In genomic region chr5:87074072-87074471, GRCh38 we compare ENCODE assay signal across 15 cellular contexts.
DNase-seq lines count a peak whose midpoint lies in the region; ATAC-seq and TF ChIP-seq lines count a peak whose summit lies in the region.
"Had no signal": no experiment of that assay in that cellular context is flagged by ENCODE, and none has a peak within 500 bp of the region (broad histone marks: within the 10 kb centered on the region; RNA-seq: fewer than 3 reads in every experiment).

No MANE protein-coding gene starts in this region.

- no peak overlapping the region for H2BK5ac ChIP-seq in IMR-90 (ENCODE audit: low read depth, low read length, poor library complexity, severe bottlenecking)

- peak overlapping the region; percentile 95 for H3K27ac Mint-ChIP-seq in activated CD8-positive, alpha-beta T cell treated with anti-CD3 and anti-CD28 coated beads, Interleukin-2, amount 10 ng/mL, durations not matched to agents 7 days and 5 days
- H3K27ac Mint-ChIP-seq in activated CD8-positive, alpha-beta T cell treated with anti-CD3 and anti-CD28 coated beads for 36 hours, result no peak overlapping the region
- H3K27ac Mint-ChIP-seq in activated naive CD8-positive, alpha-beta T cell treated with anti-CD3 and anti-CD28 coated beads, Interleukin-2, amount 10 ng/mL, durations not matched to agents 7 days and 5 days, result peak overlapping the region; percentile 95
- H3K27ac Mint-ChIP-seq in stimulated activated effector memory CD8-positive, alpha-beta T cell treated with anti-CD3 and anti-CD28 coated beads, Interleukin-12 subunit alpha, Interleukin-12 subunit beta, amount 100 ng/mL, for 72 hours, result peak overlapping the region; percentile 90

- H3K4me1 Mint-ChIP-seq in activated CD8-positive, alpha-beta T cell treated with anti-CD3 and anti-CD28 coated beads, Interleukin-2, amount 10 ng/mL, durations not matched to agents 7 days and 5 days (ENCODE audit: low read depth), result peaks cover 54% of the 10 kb centered on the region
- peaks cover 35% of the 10 kb centered on the region for H3K4me1 Mint-ChIP-seq in activated CD8-positive, alpha-beta T cell treated with anti-CD3 and anti-CD28 coated beads for 36 hours (ENCODE audit: low read depth)
- peaks cover 40% of the 10 kb centered on the region for H3K4me1 Mint-ChIP-seq in activated naive CD8-positive, alpha-beta T cell treated with anti-CD3 and anti-CD28 coated beads, Interleukin-2, amount 10 ng/mL, durations not matched to agents 7 days and 5 days
- H3K4me1 Mint-ChIP-seq in stimulated activated effector memory CD8-positive, alpha-beta T cell treated with anti-CD3 and anti-CD28 coated beads, Interleukin-12 subunit alpha, Interleukin-12 subunit beta, amount 100 ng/mL, for 72 hours, result peaks cover 33% of the 10 kb centered on the region

- no peak for TF ChIP-seq EP300 in esophagus muscularis mucosa (IDR thresholded peaks at IDR 0.05)

- no peaks in the 10 kb centered on the region for H3K9me1 ChIP-seq in IMR-90 (ENCODE audit: insufficient read depth, low read length)

- POLR2A ChIA-PET in activated CD8-positive, alpha-beta T cell treated with anti-CD3 and anti-CD28 coated beads, Interleukin-2, amount 10 ng/mL, durations not matched to agents 7 days and 5 days (lab: Charles Lee), result interaction anchor here (0.8 kb wide), 1 partner anchor 259 kb away, joined by 3 read pairs; no protein-coding TSS in a partner anchor
- POLR2A ChIA-PET in activated CD8-positive, alpha-beta T cell treated with anti-CD3 and anti-CD28 coated beads for 36 hours (lab: Charles Lee), result interaction anchor here (1.3 kb wide), 1 partner anchor 195 kb away, joined by 8 read pairs; no protein-coding TSS in a partner anchor
- POLR2A ChIA-PET in IMR-90 (lab: Charles Lee; ENCODE audit: unreplicated experiment), result no interaction called here
- POLR2A ChIA-PET in activated naive CD8-positive, alpha-beta T cell treated with anti-CD3 and anti-CD28 coated beads, Interleukin-2, amount 10 ng/mL, durations not matched to agents 7 days and 5 days (lab: Charles Lee), result no interaction called here

- peaks cover 19% of the 10 kb centered on the region for H3K36me3 Mint-ChIP-seq in activated CD8-positive, alpha-beta T cell treated with anti-CD3 and anti-CD28 coated beads, Interleukin-2, amount 10 ng/mL, durations not matched to agents 7 days and 5 days (ENCODE audit: low read depth)
- H3K36me3 Mint-ChIP-seq in activated CD8-positive, alpha-beta T cell treated with anti-CD3 and anti-CD28 coated beads for 36 hours (ENCODE audit: low read depth), result no peaks in the 10 kb centered on the region
- peaks cover 18% of the 10 kb centered on the region for H3K36me3 Mint-ChIP-seq in activated naive CD8-positive, alpha-beta T cell treated with anti-CD3 and anti-CD28 coated beads, Interleukin-2, amount 10 ng/mL, durations not matched to agents 7 days and 5 days
- no peaks in the 10 kb centered on the region for H3K36me3 Mint-ChIP-seq in stimulated activated effector memory CD8-positive, alpha-beta T cell treated with anti-CD3 and anti-CD28 coated beads, Interleukin-12 subunit alpha, Interleukin-12 subunit beta, amount 100 ng/mL, for 72 hours

- H3K4ac ChIP-seq in IMR-90 (ENCODE audit: low read depth, low read length), result no peak overlapping the region

- H3K4me3 ChIP-seq in IMR-90 (ENCODE audit: insufficient read depth, low read depth, low read length) (no peak overlapping the region), esophagus muscularis mucosa (no peak overlapping the region)
- H3K4me3 ChIP-seq: Peyer's patch had no signal

- peaks cover 12% of the 10 kb centered on the region for H3K9me3 Mint-ChIP-seq in activated CD8-positive, alpha-beta T cell treated with anti-CD3 and anti-CD28 coated beads, Interleukin-2, amount 10 ng/mL, durations not matched to agents 7 days and 5 days (ENCODE audit: insufficient read depth)
- H3K9me3 Mint-ChIP-seq in activated CD8-positive, alpha-beta T cell treated with anti-CD3 and anti-CD28 coated beads for 36 hours, result no peaks in the 10 kb centered on the region
- no peaks in the 10 kb centered on the region for H3K9me3 Mint-ChIP-seq in activated naive CD8-positive, alpha-beta T cell treated with anti-CD3 and anti-CD28 coated beads, Interleukin-2, amount 10 ng/mL, durations not matched to agents 7 days and 5 days
- H3K9me3 Mint-ChIP-seq in stimulated activated effector memory CD8-positive, alpha-beta T cell treated with anti-CD3 and anti-CD28 coated beads, Interleukin-12 subunit alpha, Interleukin-12 subunit beta, amount 100 ng/mL, for 72 hours, result no peaks in the 10 kb centered on the region

- BruUV-seq in IMR-90 (replicated peaks; lab: Mats Ljungman, UMichigan), result no TSS peak

- H3K18ac ChIP-seq in IMR-90 (ENCODE audit: low read depth, low read length), result no peak overlapping the region

- no peaks in the 10 kb centered on the region for H4K20me1 ChIP-seq in IMR-90 (ENCODE audit: insufficient read depth, low read length)

- in situ Hi-C loops in IMR-90 (cut with MboI; ENCODE audit: low sequenced_read_pairs), result loop anchor here (5.0 kb wide), 1 partner anchor 328 kb away; no protein-coding TSS in a partner anchor

- H3K36me3 ChIP-seq in IMR-90 (ENCODE audit: control insufficient read depth, insufficient read depth, low read length) (no peaks in the 10 kb centered on the region), esophagus muscularis mucosa (no peaks in the 10 kb centered on the region)
- H3K36me3 ChIP-seq: Peyer's patch had no signal

- no peaks in the 10 kb centered on the region for H3K27me3 Mint-ChIP-seq in activated CD8-positive, alpha-beta T cell treated with anti-CD3 and anti-CD28 coated beads, Interleukin-2, amount 10 ng/mL, durations not matched to agents 7 days and 5 days (ENCODE audit: low read depth)
- no peaks in the 10 kb centered on the region for H3K27me3 Mint-ChIP-seq in activated CD8-positive, alpha-beta T cell treated with anti-CD3 and anti-CD28 coated beads for 36 hours
- no peaks in the 10 kb centered on the region for H3K27me3 Mint-ChIP-seq in activated naive CD8-positive, alpha-beta T cell treated with anti-CD3 and anti-CD28 coated beads, Interleukin-2, amount 10 ng/mL, durations not matched to agents 7 days and 5 days

- TF ChIP-seq RAD21 in IMR-90 (IDR thresholded peaks at IDR 0.05; ENCODE audit: low read length), result no peak

- TF ChIP-seq CTCF in activated CD8-positive, alpha-beta T cell treated with anti-CD3 and anti-CD28 coated beads for 36 hours (IDR thresholded peaks at IDR 0.05), result no peak
- no peak for TF ChIP-seq CTCF in IMR-90 (conservative IDR thresholded peaks at IDR 0.05; ENCODE audit: low read depth, low read length)
- TF ChIP-seq CTCF in esophagus muscularis mucosa (IDR thresholded peaks at IDR 0.05), result no peak

- no peak overlapping the region for H2AK9ac ChIP-seq in IMR-90 (replicated peaks; ENCODE audit: low read depth, low read length, poor library complexity)

- H4K5ac ChIP-seq in IMR-90 (ENCODE audit: low read depth, low read length), result no peak overlapping the region

- TF ChIP-seq POLR2A in IMR-90 (IDR thresholded peaks at IDR 0.05; ENCODE audit: low read depth, low read length) (no peak), esophagus muscularis mucosa (IDR thresholded peaks at IDR 0.05; ENCODE audit: low read depth) (no peak)

- no peak overlapping the region for H3K4me3 Mint-ChIP-seq in activated CD8-positive, alpha-beta T cell treated with anti-CD3 and anti-CD28 coated beads, Interleukin-2, amount 10 ng/mL, durations not matched to agents 7 days and 5 days
- H3K4me3 Mint-ChIP-seq in activated CD8-positive, alpha-beta T cell treated with anti-CD3 and anti-CD28 coated beads for 36 hours, result no peak overlapping the region
- no peak overlapping the region for H3K4me3 Mint-ChIP-seq in activated naive CD8-positive, alpha-beta T cell treated with anti-CD3 and anti-CD28 coated beads, Interleukin-2, amount 10 ng/mL, durations not matched to agents 7 days and 5 days
- H3K4me3 Mint-ChIP-seq in stimulated activated effector memory CD8-positive, alpha-beta T cell treated with anti-CD3 and anti-CD28 coated beads, Interleukin-12 subunit alpha, Interleukin-12 subunit beta, amount 100 ng/mL, for 72 hours, result no peak overlapping the region

- no peak overlapping the region for H4K8ac ChIP-seq in IMR-90 (ENCODE audit: low read depth in 2 of 2, low read length in 2 of 2)

- no peak overlapping the region for H2BK120ac ChIP-seq in IMR-90 (ENCODE audit: low read depth, low read length)

- CTCF ChIA-PET in activated CD8-positive, alpha-beta T cell treated with anti-CD3 and anti-CD28 coated beads, Interleukin-2, amount 10 ng/mL, durations not matched to agents 7 days and 5 days (lab: Charles Lee), result interaction anchor here (1.3 to 1.5 kb wide), 4 partner anchors 8 to 326 kb away, joined by 5 to 11 read pairs (median 7); no protein-coding TSS in a partner anchor
- CTCF ChIA-PET in activated CD8-positive, alpha-beta T cell treated with anti-CD3 and anti-CD28 coated beads for 36 hours (lab: Charles Lee), result no interaction called here
- CTCF ChIA-PET in IMR-90 (lab: Yijun Ruan, JAX), result interaction anchor here (0.6 to 1.2 kb wide), 2 partner anchors 42 to 338 kb away, joined by 3 to 4 read pairs; no protein-coding TSS in a partner anchor

- no peak overlapping the region for H3K56ac ChIP-seq in IMR-90 (ENCODE audit: extremely low read depth, insufficient read depth, low read length)

- no peak overlapping the region for H2BK15ac ChIP-seq in IMR-90 (ENCODE audit: low read depth, low read length)

- H3K27me3 ChIP-seq in IMR-90 (ENCODE audit: control insufficient read depth, insufficient read depth, low read length), result no peaks in the 10 kb centered on the region
- no peaks in the 10 kb centered on the region for H3K27me3 ChIP-seq in esophagus muscularis mucosa
- H3K27me3 ChIP-seq: Peyer's patch had no signal

- intact Hi-C loops in activated CD8-positive, alpha-beta T cell treated with anti-CD3 and anti-CD28 coated beads for 36 hours (cut with micrococcal nuclease), result no loop called here
- intact Hi-C loops in IMR-90 (cut with micrococcal nuclease), result loop anchor here (5.0 kb wide), 2 partner anchors 123 to 308 kb away; no protein-coding TSS in a partner anchor
- intact Hi-C loops in esophagus muscularis mucosa (cut with DNase I), result no loop called here

- no peak for DNase-seq in activated CD8-positive, alpha-beta T cell treated with anti-CD3 and anti-CD28 coated beads, Interleukin-2, amount 10 ng/mL, durations not matched to agents 7 days and 5 days
- DNase-seq in activated CD8-positive, alpha-beta T cell treated with anti-CD3 and anti-CD28 coated beads for 36 hours, result no peak
- DNase-seq in IMR-90 (no peak), esophagus muscularis mucosa (ENCODE audit: extremely low spot score) (no peak), NCI-H2081 (lab: John Stamatoyannopoulos, UW) (no peak)
- DNase-seq in activated naive CD8-positive, alpha-beta T cell treated with anti-CD3 and anti-CD28 coated beads, Interleukin-2, amount 10 ng/mL, durations not matched to agents 7 days and 5 days, result no peak
- no peak for DNase-seq in stimulated activated effector memory CD8-positive, alpha-beta T cell treated with anti-CD3 and anti-CD28 coated beads, Interleukin-12 subunit alpha, Interleukin-12 subunit beta, amount 100 ng/mL, for 72 hours (ENCODE audit: low spot score in 2 of 2)
- DNase-seq: KG1, NCI-H1417, NCI-H2029 treated with DMSO at 0.1 percent for 48 hours, NCI-H69, Peyer's patch, Right ventricle myocardium superior had no signal

- H4K91ac ChIP-seq in IMR-90 (ENCODE audit: insufficient read depth, low read depth, low read length), result no peak overlapping the region

- no peaks in the 10 kb centered on the region for H3K79me1 ChIP-seq in IMR-90 (ENCODE audit: low read depth in 1 of 2, low read length in 2 of 2)

- no peak overlapping the region for H3K4me2 ChIP-seq in IMR-90 (ENCODE audit: low read depth, low read length)

- dilution Hi-C loops in IMR-90 (cut with HindIII; ENCODE audit: low sequenced_read_pairs, unreplicated experiment), result no loop called here

- H3K27ac ChIP-seq in IMR-90 (ENCODE audit: insufficient read depth, low read length) (no peak overlapping the region), esophagus muscularis mucosa (replicated peaks in 1 of 4) (no peak overlapping the region)

- no peak for ATAC-seq in activated CD8-positive, alpha-beta T cell treated with anti-CD3 and anti-CD28 coated beads, Interleukin-2, amount 10 ng/mL, durations not matched to agents 7 days and 5 days
- ATAC-seq in activated CD8-positive, alpha-beta T cell treated with anti-CD3 and anti-CD28 coated beads for 36 hours, result no peak
- ATAC-seq in IMR-90 (ENCODE audit: low read depth) (no peak), HG03108 (IDR thresholded peaks at IDR 0.05; ENCODE audit: unreplicated experiment) (no peak)
- no peak for ATAC-seq in activated naive CD8-positive, alpha-beta T cell treated with anti-CD3 and anti-CD28 coated beads, Interleukin-2, amount 10 ng/mL, durations not matched to agents 7 days and 5 days (ENCODE audit: low read depth)
- no peak for ATAC-seq in stimulated activated effector memory CD8-positive, alpha-beta T cell treated with anti-CD3 and anti-CD28 coated beads, Interleukin-12 subunit alpha, Interleukin-12 subunit beta, amount 100 ng/mL, for 72 hours
- ATAC-seq: SK-N-SH treated with all-trans-retinoic acid at 6 μM for 48 hours had no signal

- H3K9me3 ChIP-seq in IMR-90 (ENCODE audit: control insufficient read depth, insufficient read depth, low read length) (no peaks in the 10 kb centered on the region), esophagus muscularis mucosa (no peaks in the 10 kb centered on the region)
- H3K9me3 ChIP-seq: Peyer's patch had no signal

- H2BK20ac ChIP-seq in IMR-90 (ENCODE audit: low read depth, low read length), result no peak overlapping the region

- 100% methylated on average over 1 of the region's 2 CpGs; no CpG with 5 or more reads in 1 of the 2 experiments for WGBS in IMR-90 (ENCODE audit: extremely low coverage in 2 of 2, insufficient read length in 1 of 2), 2 experiments
- 96% methylated on average over 2 of the region's 2 CpGs for WGBS in esophagus muscularis mucosa

- no peak overlapping the region for H3K14ac ChIP-seq in IMR-90 (replicated peaks; ENCODE audit: low read depth, low read length)

- no peak overlapping the region for H2AFZ ChIP-seq in IMR-90 (replicated peaks; ENCODE audit: low read length, poor library complexity)

- no peak overlapping the region for H3K9ac ChIP-seq in IMR-90 (ENCODE audit: low read depth, low read length)

- H3K23ac ChIP-seq in IMR-90 (ENCODE audit: low read depth, low read length), result no peak overlapping the region

- H3K4me1 ChIP-seq in IMR-90 (ENCODE audit: control insufficient read depth, insufficient read depth, low read length) (peaks cover 2% of the 10 kb centered on the region; the same call in 1 of the 2 replicates), esophagus muscularis mucosa (no peaks in the 10 kb centered on the region)

- H2AK5ac ChIP-seq in IMR-90 (ENCODE audit: low read depth, low read length), result no peak overlapping the region

Comparison
In these comparisons a context has a peak if more than half of its experiments do, and no peak if none do; other contexts are left out.
1. POLR2A ChIA-PET loops: an anchor here in activated CD8-positive, alpha-beta T cell treated with anti-CD3 and anti-CD28 coated beads, Interleukin-2, amount 10 ng/mL, durations not matched to agents 7 days and 5 days (0.8 kb wide) and activated CD8-positive, alpha-beta T cell treated with anti-CD3 and anti-CD28 coated beads for 36 hours (1.3 kb wide); none called in IMR-90 and activated naive CD8-positive, alpha-beta T cell treated with anti-CD3 and anti-CD28 coated beads, Interleukin-2, amount 10 ng/mL, durations not matched to agents 7 days and 5 days.